19 cellular contexts compared by ENCODE assay signal in the genomic region with DNA sequence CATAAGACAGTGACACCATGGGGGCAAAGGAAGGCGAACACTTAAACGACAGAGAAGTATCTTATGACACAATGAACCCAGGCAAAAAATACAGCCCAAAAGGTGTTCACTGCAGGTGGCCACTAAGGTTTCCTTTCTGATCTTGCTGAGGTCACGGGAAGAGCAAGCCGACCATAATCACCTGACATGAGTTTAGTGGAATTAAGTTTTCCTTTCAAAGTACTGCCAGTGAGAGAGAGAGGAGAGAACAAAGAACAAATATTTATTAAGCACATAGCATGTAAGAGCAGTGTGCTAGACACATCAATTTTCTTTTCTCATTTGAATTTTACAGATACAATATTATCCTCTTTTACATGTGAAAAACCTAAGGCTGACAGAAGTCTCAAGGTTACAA.
"Had no signal": no experiment of that assay in that cellular context is flagged by ENCODE, and none has a peak within 500 bp of the region (broad histone marks: within the 10 kb centered on the region; RNA-seq: fewer than 3 reads in every experiment).

No MANE protein-coding gene starts in this region.

- H3K27me3 ChIP-seq: colonic mucosa, foreskin keratinocyte, sigmoid colon, stomach had no signal

- DNase-seq: colonic mucosa; effector CD4-positive, alpha-beta T cell; endodermal cell; erythroblast; foreskin keratinocyte; kidney; left cardiac atrium; left ventricle myocardium superior; mesendoderm; naive thymus-derived CD4-positive, alpha-beta T cell; nephron progenitor cell; sigmoid colon; stimulated activated naive CD4-positive, alpha-beta T cell; stomach; substantia nigra had no signal

- H3K9me3 ChIP-seq: colonic mucosa, thoracic aorta had no signal

- H3K27me3 Mint-ChIP-seq: naive thymus-derived CD4-positive, alpha-beta T cell had no signal

- H3K4me1 ChIP-seq: colonic mucosa, foreskin keratinocyte, sigmoid colon, stomach had no signal

- H3K27ac ChIP-seq: colonic mucosa, foreskin keratinocyte, sigmoid colon, skin epidermis, stomach, thoracic aorta had no signal

- ATAC-seq: left cardiac atrium; left ventricle myocardium superior; naive thymus-derived CD4-positive, alpha-beta T cell had no signal

- FAIRE-seq: endothelial cell of umbilical vein, urothelium cell line had no signal

- H3K4me1 Mint-ChIP-seq: endodermal cell, nephron progenitor cell had no signal

- H3K4me3 Mint-ChIP-seq: endodermal cell; naive thymus-derived CD4-positive, alpha-beta T cell; nephron progenitor cell had no signal

- H3K27ac Mint-ChIP-seq: endodermal cell had no signal
